2 cellular contexts compared by ENCODE assay signal in the genomic region with DNA sequence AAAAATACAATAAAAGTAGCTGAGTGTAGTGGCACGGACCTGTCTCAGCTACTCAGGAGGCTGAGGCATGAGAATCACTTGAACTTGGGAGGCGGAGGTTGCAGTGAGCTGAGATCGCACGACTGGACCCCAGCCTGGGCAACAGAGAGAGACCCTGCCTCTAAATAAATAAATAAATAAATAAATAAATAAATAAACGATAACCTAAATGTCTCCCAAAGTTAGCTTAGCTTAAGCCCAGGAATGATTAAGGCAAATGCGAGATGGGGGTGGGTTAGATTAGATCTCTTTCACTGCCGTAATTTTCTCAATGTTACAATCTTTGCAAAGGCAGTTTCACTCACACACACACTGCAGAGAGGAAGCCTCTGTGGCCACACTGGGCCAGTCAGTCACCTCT.
TF ChIP-seq lines count a peak whose summit lies in the region.

No MANE protein-coding gene starts in this region.

TF ChIP-seq in HEK293, 187 proteins besides CTCF, POLR2A, EP300 and RAD21 (continued from another document and continues in another):
- TF ChIP-seq ZNF558 (tag by site-specific recombination; IDR thresholded peaks at IDR 0.05) = peak; percentile 37; the same call in 1 of the 2 replicates
- TF ChIP-seq ZNF2 (tag by site-specific recombination; IDR thresholded peaks at IDR 0.05) = no peak
- TF ChIP-seq, protein P1, sequence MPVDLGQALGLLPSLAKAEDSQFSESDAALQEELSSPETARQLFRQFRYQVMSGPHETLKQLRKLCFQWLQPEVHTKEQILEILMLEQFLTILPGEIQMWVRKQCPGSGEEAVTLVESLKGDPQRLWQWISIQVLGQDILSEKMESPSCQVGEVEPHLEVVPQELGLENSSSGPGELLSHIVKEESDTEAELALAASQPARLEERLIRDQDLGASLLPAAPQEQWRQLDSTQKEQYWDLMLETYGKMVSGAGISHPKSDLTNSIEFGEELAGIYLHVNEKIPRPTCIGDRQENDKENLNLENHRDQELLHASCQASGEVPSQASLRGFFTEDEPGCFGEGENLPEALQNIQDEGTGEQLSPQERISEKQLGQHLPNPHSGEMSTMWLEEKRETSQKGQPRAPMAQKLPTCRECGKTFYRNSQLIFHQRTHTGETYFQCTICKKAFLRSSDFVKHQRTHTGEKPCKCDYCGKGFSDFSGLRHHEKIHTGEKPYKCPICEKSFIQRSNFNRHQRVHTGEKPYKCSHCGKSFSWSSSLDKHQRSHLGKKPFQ (tag by site-specific recombination; IDR thresholded peaks at IDR 0.05) = no peak
- TF ChIP-seq ZNF629 (tag by site-specific recombination; IDR thresholded peaks at IDR 0.05) = peak; percentile 23; the same call in 1 of the 2 replicates
- no peak for TF ChIP-seq RBAK (tag by site-specific recombination; IDR thresholded peaks at IDR 0.05)
- peak; percentile 62 for TF ChIP-seq ZNF426 (tag by site-specific recombination; IDR thresholded peaks at IDR 0.05)
- no peak for TF ChIP-seq GLIS1 (tag by site-specific recombination; IDR thresholded peaks at IDR 0.05)
- TF ChIP-seq, protein P2, sequence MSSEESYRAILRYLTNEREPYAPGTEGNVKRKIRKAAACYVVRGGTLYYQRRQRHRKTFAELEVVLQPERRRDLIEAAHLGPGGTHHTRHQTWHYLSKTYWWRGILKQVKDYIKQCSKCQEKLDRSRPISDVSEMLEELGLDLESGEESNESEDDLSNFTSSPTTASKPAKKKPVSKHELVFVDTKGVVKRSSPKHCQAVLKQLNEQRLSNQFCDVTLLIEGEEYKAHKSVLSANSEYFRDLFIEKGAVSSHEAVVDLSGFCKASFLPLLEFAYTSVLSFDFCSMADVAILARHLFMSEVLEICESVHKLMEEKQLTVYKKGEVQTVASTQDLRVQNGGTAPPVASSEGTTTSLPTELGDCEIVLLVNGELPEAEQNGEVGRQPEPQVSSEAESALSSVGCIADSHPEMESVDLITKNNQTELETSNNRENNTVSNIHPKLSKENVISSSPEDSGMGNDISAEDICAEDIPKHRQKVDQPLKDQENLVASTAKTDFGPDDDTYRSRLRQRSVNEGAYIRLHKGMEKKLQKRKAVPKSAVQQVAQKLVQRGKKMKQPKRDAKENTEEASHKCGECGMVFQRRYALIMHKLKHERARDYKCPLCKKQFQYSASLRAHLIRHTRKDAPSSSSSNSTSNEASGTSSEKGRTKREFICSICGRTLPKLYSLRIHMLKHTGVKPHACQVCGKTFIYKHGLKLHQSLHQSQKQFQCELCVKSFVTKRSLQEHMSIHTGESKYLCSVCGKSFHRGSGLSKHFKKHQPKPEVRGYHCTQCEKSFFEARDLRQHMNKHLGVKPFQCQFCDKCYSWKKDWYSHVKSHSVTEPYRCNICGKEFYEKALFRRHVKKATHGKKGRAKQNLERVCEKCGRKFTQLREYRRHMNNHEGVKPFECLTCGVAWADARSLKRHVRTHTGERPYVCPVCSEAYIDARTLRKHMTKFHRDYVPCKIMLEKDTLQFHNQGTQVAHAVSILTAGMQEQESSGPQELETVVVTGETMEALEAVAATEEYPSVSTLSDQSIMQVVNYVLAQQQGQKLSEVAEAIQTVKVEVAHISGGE (tag by site-specific recombination; conservative IDR thresholded peaks at IDR 0.05; ENCODE audit: low read depth) = peak; percentile 68
- TF ChIP-seq ZNF19 (tag by site-specific recombination; IDR thresholded peaks at IDR 0.05; ENCODE audit: low read depth) = 0 out of 2 replicates have a peak, but pooled peaks have one; percentile 24
- peak; percentile 31 for TF ChIP-seq ZNF654 (tag by site-specific recombination; IDR thresholded peaks at IDR 0.05; ENCODE audit: low read depth)
- TF ChIP-seq, protein P3, sequence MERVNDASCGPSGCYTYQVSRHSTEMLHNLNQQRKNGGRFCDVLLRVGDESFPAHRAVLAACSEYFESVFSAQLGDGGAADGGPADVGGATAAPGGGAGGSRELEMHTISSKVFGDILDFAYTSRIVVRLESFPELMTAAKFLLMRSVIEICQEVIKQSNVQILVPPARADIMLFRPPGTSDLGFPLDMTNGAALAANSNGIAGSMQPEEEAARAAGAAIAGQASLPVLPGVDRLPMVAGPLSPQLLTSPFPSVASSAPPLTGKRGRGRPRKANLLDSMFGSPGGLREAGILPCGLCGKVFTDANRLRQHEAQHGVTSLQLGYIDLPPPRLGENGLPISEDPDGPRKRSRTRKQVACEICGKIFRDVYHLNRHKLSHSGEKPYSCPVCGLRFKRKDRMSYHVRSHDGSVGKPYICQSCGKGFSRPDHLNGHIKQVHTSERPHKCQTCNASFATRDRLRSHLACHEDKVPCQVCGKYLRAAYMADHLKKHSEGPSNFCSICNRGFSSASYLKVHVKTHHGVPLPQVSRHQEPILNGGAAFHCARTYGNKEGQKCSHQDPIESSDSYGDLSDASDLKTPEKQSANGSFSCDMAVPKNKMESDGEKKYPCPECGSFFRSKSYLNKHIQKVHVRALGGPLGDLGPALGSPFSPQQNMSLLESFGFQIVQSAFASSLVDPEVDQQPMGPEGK (tag by site-specific recombination; IDR thresholded peaks at IDR 0.05) = no peak
- no peak for TF ChIP-seq ZNF16 (tag by site-specific recombination; IDR thresholded peaks at IDR 0.05; ENCODE audit: low read depth)
- peak; percentile 82 for TF ChIP-seq ZNF433 (tag by site-specific recombination; IDR thresholded peaks at IDR 0.05; ENCODE audit: low read depth)
- no peak for TF ChIP-seq ZBTB20 (tag by site-specific recombination; IDR thresholded peaks at IDR 0.05)
- no peak for TF ChIP-seq ZNF155 (tag by site-specific recombination; IDR thresholded peaks at IDR 0.05)
- TF ChIP-seq, protein P4, sequence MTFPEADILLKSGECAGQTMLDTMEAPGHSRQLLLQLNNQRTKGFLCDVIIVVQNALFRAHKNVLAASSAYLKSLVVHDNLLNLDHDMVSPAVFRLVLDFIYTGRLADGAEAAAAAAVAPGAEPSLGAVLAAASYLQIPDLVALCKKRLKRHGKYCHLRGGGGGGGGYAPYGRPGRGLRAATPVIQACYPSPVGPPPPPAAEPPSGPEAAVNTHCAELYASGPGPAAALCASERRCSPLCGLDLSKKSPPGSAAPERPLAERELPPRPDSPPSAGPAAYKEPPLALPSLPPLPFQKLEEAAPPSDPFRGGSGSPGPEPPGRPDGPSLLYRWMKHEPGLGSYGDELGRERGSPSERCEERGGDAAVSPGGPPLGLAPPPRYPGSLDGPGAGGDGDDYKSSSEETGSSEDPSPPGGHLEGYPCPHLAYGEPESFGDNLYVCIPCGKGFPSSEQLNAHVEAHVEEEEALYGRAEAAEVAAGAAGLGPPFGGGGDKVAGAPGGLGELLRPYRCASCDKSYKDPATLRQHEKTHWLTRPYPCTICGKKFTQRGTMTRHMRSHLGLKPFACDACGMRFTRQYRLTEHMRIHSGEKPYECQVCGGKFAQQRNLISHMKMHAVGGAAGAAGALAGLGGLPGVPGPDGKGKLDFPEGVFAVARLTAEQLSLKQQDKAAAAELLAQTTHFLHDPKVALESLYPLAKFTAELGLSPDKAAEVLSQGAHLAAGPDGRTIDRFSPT (tag by site-specific recombination; IDR thresholded peaks at IDR 0.05) = no peak
- TF ChIP-seq BCL11B (tag by site-specific recombination; IDR thresholded peaks at IDR 0.05; ENCODE audit: low read depth) = no peak
- TF ChIP-seq ZNF133 (tag by site-specific recombination; IDR thresholded peaks at IDR 0.05) = no peak
- no peak for TF ChIP-seq ZNF10 (tag by site-specific recombination; IDR thresholded peaks at IDR 0.05)
- TF ChIP-seq GLI4 (tag by site-specific recombination; IDR thresholded peaks at IDR 0.05) = no peak
- peak; percentile 76 for TF ChIP-seq ZNF266 (tag by site-specific recombination; IDR thresholded peaks at IDR 0.05; ENCODE audit: low read depth)
- no peak for TF ChIP-seq ZNF785 (tag by site-specific recombination; IDR thresholded peaks at IDR 0.05)

TF ChIP-seq in SK-N-SH treated with all-trans-retinoic acid at 6 μM for 48 hours, 23 proteins besides CTCF, POLR2A, EP300 and RAD21 (continued from another document):
- TF ChIP-seq, protein P5, sequence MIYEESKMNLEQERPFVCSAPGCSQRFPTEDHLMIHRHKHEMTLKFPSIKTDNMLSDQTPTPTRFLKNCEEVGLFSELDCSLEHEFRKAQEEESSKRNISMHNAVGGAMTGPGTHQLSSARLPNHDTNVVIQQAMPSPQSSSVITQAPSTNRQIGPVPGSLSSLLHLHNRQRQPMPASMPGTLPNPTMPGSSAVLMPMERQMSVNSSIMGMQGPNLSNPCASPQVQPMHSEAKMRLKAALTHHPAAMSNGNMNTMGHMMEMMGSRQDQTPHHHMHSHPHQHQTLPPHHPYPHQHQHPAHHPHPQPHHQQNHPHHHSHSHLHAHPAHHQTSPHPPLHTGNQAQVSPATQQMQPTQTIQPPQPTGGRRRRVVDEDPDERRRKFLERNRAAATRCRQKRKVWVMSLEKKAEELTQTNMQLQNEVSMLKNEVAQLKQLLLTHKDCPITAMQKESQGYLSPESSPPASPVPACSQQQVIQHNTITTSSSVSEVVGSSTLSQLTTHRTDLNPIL (CRISPR knock-in tag; IDR thresholded peaks at IDR 0.05; ENCODE audit: low read depth) = no peak
- TF ChIP-seq ZNF70 (CRISPR knock-in tag; IDR thresholded peaks at IDR 0.05) (no peak), ZFP3 (CRISPR knock-in tag; IDR thresholded peaks at IDR 0.05) (no peak), TOX (CRISPR knock-in tag; IDR thresholded peaks at IDR 0.05; ENCODE audit: borderline replicate concordance) (no peak)
